Comparison of ENCODE assay signal across 19 cellular contexts in the genomic region with DNA sequence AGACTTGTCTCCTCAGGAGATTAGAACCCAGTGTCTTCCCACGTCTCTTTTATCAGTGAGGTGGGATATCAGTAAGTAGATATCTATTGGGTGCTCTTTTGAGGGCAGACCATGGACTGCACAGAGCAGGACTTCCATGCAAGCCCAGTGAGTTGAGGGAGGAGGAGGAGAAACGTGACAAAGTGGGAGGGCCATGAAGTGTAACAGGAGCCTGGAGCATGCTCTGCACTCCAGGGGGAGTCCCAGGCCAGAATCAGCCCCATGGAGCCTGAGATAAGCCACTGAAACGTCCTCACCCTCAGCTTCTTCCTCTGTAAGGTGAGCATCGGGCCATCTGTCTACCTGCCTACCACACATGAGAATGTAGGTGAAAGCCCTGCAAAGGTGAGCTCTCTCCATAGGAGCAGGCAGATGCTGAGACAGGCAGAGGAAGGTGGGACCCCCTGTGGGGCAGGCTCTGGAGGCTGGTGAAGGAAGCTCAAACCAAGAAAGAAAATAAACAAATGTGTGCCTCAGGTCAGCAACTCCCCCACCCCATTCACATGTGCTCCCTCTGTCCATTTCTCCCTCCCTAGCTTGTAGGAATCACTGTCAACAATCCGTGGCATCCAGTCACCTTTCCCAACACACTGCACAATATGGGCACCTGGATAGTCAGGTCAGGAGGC.
A peak's percentile ranks its signal among the peaks of the same experiment; 100 is the strongest.
DNase-seq lines count a peak whose midpoint lies in the region; ATAC-seq and TF ChIP-seq lines count a peak whose summit lies in the region.
"Had no signal": no experiment of that assay in that cellular context is flagged by ENCODE, and none has a peak within 500 bp of the region (broad histone marks: within the 10 kb centered on the region; RNA-seq: fewer than 3 reads in every experiment).

No MANE protein-coding gene starts in this region.

- no peak for TF ChIP-seq CTCF in GM13976 (IDR thresholded peaks at IDR 0.05; ENCODE audit: borderline replicate concordance, control extremely low read depth, extremely low read depth, insufficient read depth, missing control alignments)

- no peak overlapping the region for H4K5ac ChIP-seq in mesendoderm (ENCODE audit: low read length)

- peaks cover 13% of the 10 kb centered on the region for H3K4me1 ChIP-seq in mesendoderm (ENCODE audit: control insufficient read depth, low read depth, low read length)
- H3K4me1 ChIP-seq: body of pancreas had no signal

- no peaks in the 10 kb centered on the region for H3K79me2 ChIP-seq in mesendoderm (ENCODE audit: control insufficient read depth, insufficient read depth, low read length)

- H3K36me3 ChIP-seq in H7 (replicated peaks; ENCODE audit: control insufficient read depth, insufficient read depth, low read length) (no peaks in the 10 kb centered on the region), mesendoderm (ENCODE audit: control insufficient read depth, insufficient read depth, low read length) (no peaks in the 10 kb centered on the region)
- H3K36me3 ChIP-seq: BLaER1 treated with 17β-estradiol and CSF1 and Interleukin-3, amounts not matched to agents 10 nM and 100 nM; esophagus squamous epithelium; MG63; tibial nerve had no signal

- no peak overlapping the region for H3K4me3 ChIP-seq in H7 (ENCODE audit: insufficient read depth, low read depth, low read length)
- H3K4me3 ChIP-seq in mesendoderm (ENCODE audit: low read length) = no peak overlapping the region
- H3K4me3 ChIP-seq: BLaER1 treated with 17β-estradiol and CSF1 and Interleukin-3, amounts not matched to agents 10 nM and 100 nM; body of pancreas; esophagus squamous epithelium; MG63; tibial nerve had no signal

- no peak overlapping the region for H3K56ac ChIP-seq in mesendoderm (ENCODE audit: low read length)

- no peak overlapping the region for H4K8ac ChIP-seq in mesendoderm (ENCODE audit: low read depth, low read length)

- no peak overlapping the region for H2BK120ac ChIP-seq in mesendoderm (ENCODE audit: low read depth, low read length)

- no peaks in the 10 kb centered on the region for H3K79me1 ChIP-seq in mesendoderm (ENCODE audit: low read length)

- H3K9me3 ChIP-seq in T-helper 17 cell (ENCODE audit: control insufficient read depth, low read length, poor library complexity, severe bottlenecking) = no peaks in the 10 kb centered on the region
- H3K9me3 ChIP-seq: BLaER1 treated with 17β-estradiol and CSF1 and Interleukin-3, amounts not matched to agents 10 nM and 100 nM; body of pancreas; esophagus squamous epithelium; MG63; tibial nerve had no signal

- H3K27me3 Mint-ChIP-seq in T-helper 17 cell = peaks cover 56% of the 10 kb centered on the region

- no peaks in the 10 kb centered on the region for H3K9me3 Mint-ChIP-seq in activated naive CD4-positive, alpha-beta T cell treated with anti-CD3 and anti-CD28 coated beads, Interleukin-2, amount 50 U/mL, for 72 hours

- no peak overlapping the region for H3K4ac ChIP-seq in mesendoderm (ENCODE audit: low read depth, low read length)

- ATAC-seq in T-helper 17 cell (no peak), HG02623 (IDR thresholded peaks at IDR 0.05; ENCODE audit: unreplicated experiment) (no peak)
- ATAC-seq in activated naive CD4-positive, alpha-beta T cell treated with anti-CD3 and anti-CD28 coated beads, Interleukin-2, amount 50 U/mL, for 72 hours = no peak
- ATAC-seq: body of pancreas had no signal

- no peak overlapping the region for H2BK15ac ChIP-seq in mesendoderm (replicated peaks; ENCODE audit: low read depth)

- H3K36me3 Mint-ChIP-seq in T-helper 17 cell (ENCODE audit: low read depth) = no peaks in the 10 kb centered on the region
- no peaks in the 10 kb centered on the region for H3K36me3 Mint-ChIP-seq in activated naive CD4-positive, alpha-beta T cell treated with anti-CD3 and anti-CD28 coated beads, Interleukin-2, amount 50 U/mL, for 72 hours

- H3K4me3 Mint-ChIP-seq in T-helper 17 cell = no peak overlapping the region

- no peak overlapping the region for H2BK5ac ChIP-seq in mesendoderm (ENCODE audit: low read length)

- peak; percentile 51 for DNase-seq in GM13976 (ENCODE audit: low spot score)
- DNase-seq in H7 = peak; percentile 63
- peak; percentile 7 for DNase-seq in OCI-M1 (lab: John Stamatoyannopoulos, UW)
- DNase-seq in mesendoderm = peak; percentile 82
- no peak for DNase-seq in stimulated activated CD4-positive, alpha-beta T cell treated with anti-CD3 and anti-CD28 coated beads, Interleukin-15, amount 100 ng/mL, for 24 hours
- no peak for DNase-seq in T-helper 17 cell
- no peak for DNase-seq in activated naive CD4-positive, alpha-beta T cell treated with anti-CD3 and anti-CD28 coated beads, Interleukin-2, amount 50 U/mL, for 72 hours (ENCODE audit: low spot score in 2 of 2)
- DNase-seq: activated naive CD4-positive, alpha-beta T cell treated with anti-CD3 and anti-CD28 coated beads, Interleukin-2, amount 50 U/mL, for 16 hours; activated T-cell treated with anti-CD3 and anti-CD28 coated beads for 4 hours; body of pancreas; DMS53; esophagus squamous epithelium; MG63; midbrain; NCI-H2029 treated with DMSO at 0.1 percent for 48 hours; occipital lobe had no signal

- no peak overlapping the region for H2AK5ac ChIP-seq in mesendoderm (ENCODE audit: low read length)

- in situ Hi-C loops in GM13976 (cut with MboI; ENCODE audit: low sequenced_read_pairs, unreplicated experiment) = no loop called here

- no peak overlapping the region for H3K27ac ChIP-seq in mesendoderm (ENCODE audit: low read depth, low read length)
- H3K27ac ChIP-seq: BLaER1 treated with 17β-estradiol and CSF1 and Interleukin-3, amounts not matched to agents 10 nM and 100 nM; body of pancreas; esophagus squamous epithelium; tibial nerve had no signal

- H3K27me3 ChIP-seq in H7 (ENCODE audit: control insufficient read depth, insufficient read depth, low read length) (0 out of 2 replicates have a peak, but pooled peaks cover 4% of the 10 kb centered on the region), mesendoderm (ENCODE audit: insufficient read depth, low read length, poor library complexity) (no peaks in the 10 kb centered on the region)
- H3K27me3 ChIP-seq: BLaER1 treated with 17β-estradiol and CSF1 and Interleukin-3, amounts not matched to agents 10 nM and 100 nM; body of pancreas; esophagus squamous epithelium; MG63; tibial nerve had no signal

- WGBS in mesendoderm (ENCODE audit: extremely low coverage, insufficient coverage, low lambda C conversion rate) = no CpG with 5 or more reads among the region's 5 CpGs

- no peak overlapping the region for H3K27ac Mint-ChIP-seq in T-helper 17 cell
- H3K27ac Mint-ChIP-seq in activated naive CD4-positive, alpha-beta T cell treated with anti-CD3 and anti-CD28 coated beads, Interleukin-2, amount 50 U/mL, for 72 hours = no peak overlapping the region

- no peak overlapping the region for H3K9ac ChIP-seq in mesendoderm (ENCODE audit: low read length)
- H3K9ac ChIP-seq: BLaER1 treated with 17β-estradiol and CSF1 and Interleukin-3, amounts not matched to agents 10 nM and 100 nM had no signal

- no peak overlapping the region for H3K18ac ChIP-seq in mesendoderm (ENCODE audit: low read length)

- peaks cover 5% of the 10 kb centered on the region for H3K4me1 Mint-ChIP-seq in T-helper 17 cell

- H3K23ac ChIP-seq in mesendoderm (ENCODE audit: low read length) = no peak overlapping the region

- no peak overlapping the region for H3K4me2 ChIP-seq in mesendoderm (ENCODE audit: low read length)
- H3K4me2 ChIP-seq: BLaER1 treated with 17β-estradiol and CSF1 and Interleukin-3, amounts not matched to agents 10 nM and 100 nM had no signal

Comparison
In these comparisons a context has a peak if more than half of its experiments do, and no peak if none do; other contexts are left out.
1. DNase-seq: peak in GM13976 (single experiment), H7 (single experiment), OCI-M1 (single experiment) and mesendoderm (single experiment); none in stimulated activated CD4-positive, alpha-beta T cell treated with anti-CD3 and anti-CD28 coated beads, Interleukin-15, amount 100 ng/mL, for 24 hours (single experiment), T-helper 17 cell (0 of 3) and activated naive CD4-positive, alpha-beta T cell treated with anti-CD3 and anti-CD28 coated beads, Interleukin-2, amount 50 U/mL, for 72 hours (0 of 2).